ENCODE assay signal across 19 cellular contexts in the genomic region with DNA sequence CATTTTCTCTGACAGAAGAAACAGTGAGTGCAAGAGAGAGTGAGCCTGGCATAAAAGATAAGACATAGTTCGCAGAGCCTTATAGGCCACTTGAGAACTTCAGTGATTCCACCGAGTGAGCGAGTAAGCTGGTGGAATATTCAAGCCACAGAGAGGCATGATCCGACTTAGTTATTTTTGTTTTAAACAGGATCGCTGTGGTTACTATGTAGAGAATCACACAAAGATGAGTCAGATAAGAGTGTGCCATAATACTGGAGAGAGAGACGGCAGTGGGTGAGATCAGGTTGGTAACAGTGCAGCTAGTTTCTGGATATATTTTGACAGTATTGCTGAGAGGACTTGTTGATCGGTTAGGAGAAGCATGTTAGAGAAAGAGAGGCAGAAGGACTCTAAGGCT.
DNase-seq lines count a peak whose midpoint lies in the region; ATAC-seq and TF ChIP-seq lines count a peak whose summit lies in the region.
"Had no signal": no experiment of that assay in that cellular context is flagged by ENCODE, and none has a peak within 500 bp of the region (broad histone marks: within the 10 kb centered on the region; RNA-seq: fewer than 3 reads in every experiment).

No MANE protein-coding gene starts in this region.

- ATAC-seq in SK-N-SH treated with all-trans-retinoic acid at 6 μM for 48 hours (peak; percentile 96), GM21723 (IDR thresholded peaks at IDR 0.05; ENCODE audit: unreplicated experiment) (no peak)
- ATAC-seq: activated T-cell treated with anti-CD3 and anti-CD28 coated beads, Interleukin-2, amount 50 U/mL, for 4 hours had no signal

- no peak overlapping the region for H3K4me2 ChIP-seq in SK-N-SH

- no peaks in the 10 kb centered on the region for H4K20me1 ChIP-seq in SK-N-SH (ENCODE audit: insufficient read depth)

- no peak for TF ChIP-seq RAD21 in SK-N-SH (IDR thresholded peaks at IDR 0.05; ENCODE audit: low read length)

- TF ChIP-seq CTCF in SK-N-SH (IDR thresholded peaks at IDR 0.05) (no peak), fibroblast of villous mesenchyme (IDR thresholded peaks at IDR 0.05; ENCODE audit: insufficient read depth, low read depth, low read length) (no peak), GM13977 (IDR thresholded peaks at IDR 0.05; ENCODE audit: extremely low read depth, insufficient read depth, missing control alignments) (no peak)

- H3K4me1 ChIP-seq in SK-N-SH (ENCODE audit: control insufficient read depth in 1 of 2, insufficient read depth in 2 of 2, low read depth in 1 of 2, low read length in 1 of 2): no peaks in the 10 kb centered on the region; a peak in 1 of 4 replicates
- H3K4me1 ChIP-seq: gastrocnemius medialis had no signal

- H3K9me3 ChIP-seq in SK-N-SH: no peaks in the 10 kb centered on the region
- H3K9me3 ChIP-seq: gastrocnemius medialis had no signal

- no peak overlapping the region for H3K9ac ChIP-seq in SK-N-SH

- 73% methylated on average over 7 of the region's 7 CpGs for WGBS in SK-N-SH (ENCODE audit: low lambda C conversion rate)

- CTCF ChIA-PET in SK-N-SH (lab: Yijun Ruan, JAX): no interaction called here

- POLR2A ChIA-PET in SK-N-SH (lab: Yijun Ruan, JAX): no interaction called here

- no peaks in the 10 kb centered on the region for H3K27me3 ChIP-seq in SK-N-SH (ENCODE audit: insufficient read depth)
- H3K27me3 ChIP-seq: gastrocnemius medialis had no signal

- H3K27ac ChIP-seq in SK-N-SH (ENCODE audit: low read depth in 2 of 2, low read length in 1 of 2): no peak overlapping the region
- H3K27ac ChIP-seq: gastrocnemius medialis had no signal

- no peak for DNase-seq in SK-N-SH
- peak; percentile 16 for DNase-seq in SW480 (ENCODE audit: low spot score)
- peak; percentile 5 for DNase-seq in fibroblast of villous mesenchyme (ENCODE audit: low read depth)
- DNase-seq in NCI-H2029 treated with DMSO at 0.1 percent for 48 hours (lab: John Stamatoyannopoulos, UW): no peak
- no peak for DNase-seq in stimulated activated CD4-positive, alpha-beta T cell treated with anti-CD3 and anti-CD28 coated beads, Interleukin-15, amount 100 ng/mL, for 24 hours
- no peak for DNase-seq in GM13977 (ENCODE audit: low spot score)
- DNase-seq: 8988T; activated T-cell treated with anti-CD3 and anti-CD28 coated beads, Interleukin-2, amount 50 U/mL, for 4 hours; cerebellar nuclear complex; endodermal cell; gastrocnemius medialis; naive B cell; NCI-H1048; NCI-H2107; NCI-H526; trophoblast cell had no signal

- H3F3A ChIP-seq in SK-N-SH (replicated peaks; ENCODE audit: insufficient read depth): no peaks in the 10 kb centered on the region

- no peak for TF ChIP-seq EP300 in SK-N-SH (IDR thresholded peaks at IDR 0.05; ENCODE audit: borderline replicate concordance in 1 of 2, low read depth in 1 of 2, low read length in 1 of 2)

- in situ Hi-C loops in GM13977 (cut with MboI; ENCODE audit: low pct_unique_long_range_greater_than_20kb, low sequenced_read_pairs, unreplicated experiment): loop anchor here (25.0 kb wide), 1 partner anchor 93 kb away; no protein-coding TSS in a partner anchor

- no peaks in the 10 kb centered on the region for H3K79me2 ChIP-seq in SK-N-SH (ENCODE audit: insufficient read depth)

- no peak overlapping the region for H3K4me3 ChIP-seq in SK-N-SH (ENCODE audit: low read depth in 2 of 2, low read length in 1 of 2)
- H3K4me3 ChIP-seq in fibroblast of villous mesenchyme (ENCODE audit: low read depth, low read length): no peak overlapping the region
- H3K4me3 ChIP-seq: gastrocnemius medialis, skin epidermis had no signal

- no peak overlapping the region for H2AFZ ChIP-seq in SK-N-SH (ENCODE audit: low read depth)

- no peaks in the 10 kb centered on the region for H3K36me3 ChIP-seq in SK-N-SH (replicated peaks in 1 of 2; ENCODE audit: control insufficient read depth in 1 of 2, insufficient read depth in 2 of 2, low read length in 1 of 2)
- H3K36me3 ChIP-seq: gastrocnemius medialis had no signal

- H3K9me2 ChIP-seq in SK-N-SH: no peaks in the 10 kb centered on the region

TF ChIP-seq in SK-N-SH treated with all-trans-retinoic acid at 6 μM for 48 hours, 23 proteins besides CTCF, POLR2A, EP300 and RAD21 (continues in another document):
- TF ChIP-seq SNAI2 (CRISPR knock-in tag; IDR thresholded peaks at IDR 0.05) (no peak), ARNTL (CRISPR knock-in tag; IDR thresholded peaks at IDR 0.05; ENCODE audit: borderline replicate concordance, low read depth) (no peak), ZNF565 (CRISPR knock-in tag; conservative IDR thresholded peaks at IDR 0.05; ENCODE audit: low read depth) (no peak), ZNF70 (CRISPR knock-in tag; IDR thresholded peaks at IDR 0.05) (no peak), PPARA (CRISPR knock-in tag; IDR thresholded peaks at IDR 0.05; ENCODE audit: borderline replicate concordance) (no peak), CSDC2 (CRISPR knock-in tag; IDR thresholded peaks at IDR 0.05) (no peak), TCF4 (CRISPR knock-in tag; IDR thresholded peaks at IDR 0.05; ENCODE audit: borderline replicate concordance) (no peak), RARB (CRISPR knock-in tag; IDR thresholded peaks at IDR 0.05) (no peak), GLIS3 (CRISPR knock-in tag; IDR thresholded peaks at IDR 0.05) (no peak), ESRRG (CRISPR knock-in tag; IDR thresholded peaks at IDR 0.05) (no peak), TOX (CRISPR knock-in tag; IDR thresholded peaks at IDR 0.05; ENCODE audit: borderline replicate concordance) (no peak), ZNF8 (CRISPR knock-in tag; IDR thresholded peaks at IDR 0.05) (no peak), OSR1 (CRISPR knock-in tag; IDR thresholded peaks at IDR 0.05) (no peak)
- TF ChIP-seq, protein P1, sequence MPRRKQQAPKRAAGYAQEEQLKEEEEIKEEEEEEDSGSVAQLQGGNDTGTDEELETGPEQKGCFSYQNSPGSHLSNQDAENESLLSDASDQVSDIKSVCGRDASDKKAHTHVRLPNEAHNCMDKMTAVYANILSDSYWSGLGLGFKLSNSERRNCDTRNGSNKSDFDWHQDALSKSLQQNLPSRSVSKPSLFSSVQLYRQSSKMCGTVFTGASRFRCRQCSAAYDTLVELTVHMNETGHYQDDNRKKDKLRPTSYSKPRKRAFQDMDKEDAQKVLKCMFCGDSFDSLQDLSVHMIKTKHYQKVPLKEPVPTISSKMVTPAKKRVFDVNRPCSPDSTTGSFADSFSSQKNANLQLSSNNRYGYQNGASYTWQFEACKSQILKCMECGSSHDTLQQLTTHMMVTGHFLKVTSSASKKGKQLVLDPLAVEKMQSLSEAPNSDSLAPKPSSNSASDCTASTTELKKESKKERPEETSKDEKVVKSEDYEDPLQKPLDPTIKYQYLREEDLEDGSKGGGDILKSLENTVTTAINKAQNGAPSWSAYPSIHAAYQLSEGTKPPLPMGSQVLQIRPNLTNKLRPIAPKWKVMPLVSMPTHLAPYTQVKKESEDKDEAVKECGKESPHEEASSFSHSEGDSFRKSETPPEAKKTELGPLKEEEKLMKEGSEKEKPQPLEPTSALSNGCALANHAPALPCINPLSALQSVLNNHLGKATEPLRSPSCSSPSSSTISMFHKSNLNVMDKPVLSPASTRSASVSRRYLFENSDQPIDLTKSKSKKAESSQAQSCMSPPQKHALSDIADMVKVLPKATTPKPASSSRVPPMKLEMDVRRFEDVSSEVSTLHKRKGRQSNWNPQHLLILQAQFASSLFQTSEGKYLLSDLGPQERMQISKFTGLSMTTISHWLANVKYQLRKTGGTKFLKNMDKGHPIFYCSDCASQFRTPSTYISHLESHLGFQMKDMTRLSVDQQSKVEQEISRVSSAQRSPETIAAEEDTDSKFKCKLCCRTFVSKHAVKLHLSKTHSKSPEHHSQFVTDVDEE (CRISPR knock-in tag; IDR thresholded peaks at IDR 0.05): no peak

TF ChIP-seq in SK-N-SH, 30 proteins besides CTCF, POLR2A, EP300 and RAD21 (continues in another document):
- TF ChIP-seq MXI1 (IDR thresholded peaks at IDR 0.05; ENCODE audit: low read depth, low read length) (no peak), SIN3A (IDR thresholded peaks at IDR 0.05; ENCODE audit: borderline replicate concordance, low read depth, low read length) (no peak), POLR2AphosphoS5 (IDR thresholded peaks at IDR 0.05; ENCODE audit: low read depth, low read length) (no peak), RXRA (IDR thresholded peaks at IDR 0.05; ENCODE audit: borderline replicate concordance, low read depth) (no peak), FOXM1 (IDR thresholded peaks at IDR 0.05; ENCODE audit: low read depth) (no peak), TEAD4 (IDR thresholded peaks at IDR 0.05; ENCODE audit: borderline replicate concordance, insufficient read depth) (no peak), GATA2 (CRISPR knock-in tag; IDR thresholded peaks at IDR 0.05) (no peak)
- TF ChIP-seq, protein P2, sequence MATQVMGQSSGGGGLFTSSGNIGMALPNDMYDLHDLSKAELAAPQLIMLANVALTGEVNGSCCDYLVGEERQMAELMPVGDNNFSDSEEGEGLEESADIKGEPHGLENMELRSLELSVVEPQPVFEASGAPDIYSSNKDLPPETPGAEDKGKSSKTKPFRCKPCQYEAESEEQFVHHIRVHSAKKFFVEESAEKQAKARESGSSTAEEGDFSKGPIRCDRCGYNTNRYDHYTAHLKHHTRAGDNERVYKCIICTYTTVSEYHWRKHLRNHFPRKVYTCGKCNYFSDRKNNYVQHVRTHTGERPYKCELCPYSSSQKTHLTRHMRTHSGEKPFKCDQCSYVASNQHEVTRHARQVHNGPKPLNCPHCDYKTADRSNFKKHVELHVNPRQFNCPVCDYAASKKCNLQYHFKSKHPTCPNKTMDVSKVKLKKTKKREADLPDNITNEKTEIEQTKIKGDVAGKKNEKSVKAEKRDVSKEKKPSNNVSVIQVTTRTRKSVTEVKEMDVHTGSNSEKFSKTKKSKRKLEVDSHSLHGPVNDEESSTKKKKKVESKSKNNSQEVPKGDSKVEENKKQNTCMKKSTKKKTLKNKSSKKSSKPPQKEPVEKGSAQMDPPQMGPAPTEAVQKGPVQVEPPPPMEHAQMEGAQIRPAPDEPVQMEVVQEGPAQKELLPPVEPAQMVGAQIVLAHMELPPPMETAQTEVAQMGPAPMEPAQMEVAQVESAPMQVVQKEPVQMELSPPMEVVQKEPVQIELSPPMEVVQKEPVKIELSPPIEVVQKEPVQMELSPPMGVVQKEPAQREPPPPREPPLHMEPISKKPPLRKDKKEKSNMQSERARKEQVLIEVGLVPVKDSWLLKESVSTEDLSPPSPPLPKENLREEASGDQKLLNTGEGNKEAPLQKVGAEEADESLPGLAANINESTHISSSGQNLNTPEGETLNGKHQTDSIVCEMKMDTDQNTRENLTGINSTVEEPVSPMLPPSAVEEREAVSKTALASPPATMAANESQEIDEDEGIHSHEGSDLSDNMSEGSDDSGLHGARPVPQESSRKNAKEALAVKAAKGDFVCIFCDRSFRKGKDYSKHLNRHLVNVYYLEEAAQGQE (IDR thresholded peaks at IDR 0.05; ENCODE audit: low read depth, low read length): no peak
- TF ChIP-seq, protein P3, sequence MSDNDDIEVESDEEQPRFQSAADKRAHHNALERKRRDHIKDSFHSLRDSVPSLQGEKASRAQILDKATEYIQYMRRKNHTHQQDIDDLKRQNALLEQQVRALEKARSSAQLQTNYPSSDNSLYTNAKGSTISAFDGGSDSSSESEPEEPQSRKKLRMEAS (IDR thresholded peaks at IDR 0.05; ENCODE audit: low read depth): no peak

Comparison
In these comparisons a context has a peak if more than half of its experiments do, and no peak if none do; other contexts are left out.
1. DNase-seq: peak in SW480 (single experiment) and fibroblast of villous mesenchyme (single experiment); none in SK-N-SH (single experiment), NCI-H2029 treated with DMSO at 0.1 percent for 48 hours (single experiment), stimulated activated CD4-positive, alpha-beta T cell treated with anti-CD3 and anti-CD28 coated beads, Interleukin-15, amount 100 ng/mL, for 24 hours (single experiment) and GM13977 (single experiment).